Comparison of ENCODE assay signal across 8 cellular contexts in the genomic region with DNA sequence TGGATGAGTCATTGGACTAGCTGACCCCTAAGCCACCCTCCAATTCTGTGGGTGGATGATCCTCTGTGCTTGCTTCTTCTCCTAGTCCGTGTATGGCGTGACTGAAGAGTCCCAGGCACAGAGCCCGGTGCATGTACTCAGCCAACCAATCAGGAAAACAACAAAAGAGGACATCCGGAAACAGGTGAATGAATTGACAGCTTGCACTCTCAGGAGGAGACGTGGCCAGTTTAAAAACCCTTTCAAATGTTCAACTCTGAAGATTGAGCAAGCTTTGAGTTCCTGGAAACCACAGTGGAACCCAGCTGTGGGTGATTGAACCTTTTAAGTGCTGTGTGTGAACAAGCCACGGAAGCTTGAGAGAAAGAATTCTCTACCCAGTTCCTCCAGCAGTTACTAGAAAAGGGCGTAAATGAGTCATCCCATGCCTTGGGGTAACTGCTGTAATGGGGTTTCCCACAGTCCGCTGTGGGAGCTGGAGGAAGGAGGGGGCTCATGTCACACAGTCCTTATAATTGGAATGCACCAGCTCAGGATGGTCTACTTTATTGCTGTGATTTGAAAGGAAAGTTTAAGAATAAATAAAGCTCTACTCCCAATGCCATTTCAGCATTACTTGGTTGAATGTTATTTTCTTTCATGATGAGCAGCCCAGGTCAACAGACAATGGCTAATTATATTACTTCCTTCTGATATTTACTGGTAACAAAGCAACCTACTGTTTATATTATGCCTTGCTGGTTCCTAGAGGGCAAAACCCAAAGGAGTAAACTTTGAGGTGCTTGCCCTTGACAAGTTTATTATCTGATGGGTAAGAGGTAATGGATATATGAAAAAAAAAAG.
DNase-seq lines count a peak whose midpoint lies in the region; FAIRE-seq and TF ChIP-seq lines count a peak whose summit lies in the region.

No MANE protein-coding gene starts in this region.

- DNase-seq in GM10266 (ENCODE audit: extremely low spot score) (peak; percentile 76), H54 (ENCODE audit: insufficient read length, low spot score) (peak; percentile 14), MG63 (peak; percentile 32), foreskin melanocyte (peak; percentile 69), SHP77 treated with DMSO at 0.1 percent for 48 hours (lab: John Stamatoyannopoulos, UW) (no peak), H7 (no peak)
- DNase-seq in activated CD8-positive, alpha-beta memory T cell treated with anti-CD3 and anti-CD28 coated beads, Interleukin-2, amount 50 U/mL, for 24 hours (ENCODE audit: extremely low read depth): peak; percentile 17
- peak; percentile 51 for DNase-seq in stimulated activated CD4-positive, alpha-beta T cell treated with anti-CD3 and anti-CD28 coated beads, Interleukin-2, amount 100 ng/mL, for 24 hours

- no peak for TF ChIP-seq CTCF in GM10266 (IDR thresholded peaks at IDR 0.05; ENCODE audit: control insufficient read depth, insufficient read depth, low read depth, missing control alignments)

- H3K27me3 ChIP-seq in MG63: no peaks in the 10 kb centered on the region
- no peaks in the 10 kb centered on the region for H3K27me3 ChIP-seq in H7 (ENCODE audit: control insufficient read depth, insufficient read depth, low read length)

- H3K4me3 ChIP-seq in MG63 (no peak overlapping the region), H7 (ENCODE audit: insufficient read depth, low read depth, low read length) (no peak overlapping the region)

- no peaks in the 10 kb centered on the region for H3K9me3 ChIP-seq in MG63

- H3K36me3 ChIP-seq in MG63: no peaks in the 10 kb centered on the region
- no peaks in the 10 kb centered on the region for H3K36me3 ChIP-seq in H7 (replicated peaks; ENCODE audit: control insufficient read depth, insufficient read depth, low read length)

- no peak for TF ChIP-seq POLR2A in H54 (IDR thresholded peaks at IDR 0.05; ENCODE audit: low read depth, low read length)

- FAIRE-seq in H54 (lab: Jason Lieb, UNC): peak; percentile 68

Comparison
In these comparisons a context has a peak if more than half of its experiments do, and no peak if none do; other contexts are left out.
1. DNase-seq: peak in GM10266 (single experiment), H54 (single experiment), MG63 (single experiment), activated CD8-positive, alpha-beta memory T cell treated with anti-CD3 and anti-CD28 coated beads, Interleukin-2, amount 50 U/mL, for 24 hours (single experiment), foreskin melanocyte (single experiment) and stimulated activated CD4-positive, alpha-beta T cell treated with anti-CD3 and anti-CD28 coated beads, Interleukin-2, amount 100 ng/mL, for 24 hours (2 of 2); none in SHP77 treated with DMSO at 0.1 percent for 48 hours (single experiment) and H7 (single experiment).